In genomic region chr2:145260674-145261073, GRCh38 we compare ENCODE assay signal across 15 cellular contexts.
A peak's percentile ranks its signal among the peaks of the same experiment; 100 is the strongest.
DNase-seq lines count a peak whose midpoint lies in the region; ATAC-seq and TF ChIP-seq lines count a peak whose summit lies in the region.
"Had no signal": no experiment of that assay in that cellular context is flagged by ENCODE, and none has a peak within 500 bp of the region (broad histone marks: within the 10 kb centered on the region; RNA-seq: fewer than 3 reads in every experiment).

No MANE protein-coding gene starts in this region.

- H3K9me3 Mint-ChIP-seq in activated T-cell treated with anti-CD3 and anti-CD28 coated beads, Interleukin-2, amount 50 U/mL, for 72 hours: no peaks in the 10 kb centered on the region
- H3K9me3 Mint-ChIP-seq in activated T-helper 17 cell treated with anti-CD3 and anti-CD28 coated beads, Interleukin-2, amount 50 U/mL, for 72 hours: peaks cover 4% of the 10 kb centered on the region
- H3K9me3 Mint-ChIP-seq in naive thymus-derived CD8-positive, alpha-beta T cell: peaks cover 0 to 3% (median 0%) of the 10 kb centered on the region in 9 donors
- no peaks in the 10 kb centered on the region for H3K9me3 Mint-ChIP-seq in HFFc6

- no peaks in the 10 kb centered on the region for H3K36me3 Mint-ChIP-seq in activated T-cell treated with anti-CD3 and anti-CD28 coated beads, Interleukin-2, amount 50 U/mL, for 72 hours (ENCODE audit: insufficient read depth in 2 of 2)
- no peaks in the 10 kb centered on the region for H3K36me3 Mint-ChIP-seq in activated T-helper 17 cell treated with anti-CD3 and anti-CD28 coated beads, Interleukin-2, amount 50 U/mL, for 72 hours (ENCODE audit: low read depth)
- H3K36me3 Mint-ChIP-seq in naive thymus-derived CD8-positive, alpha-beta T cell: no peaks in the 10 kb centered on the region
- no peaks in the 10 kb centered on the region for H3K36me3 Mint-ChIP-seq in HFFc6 (ENCODE audit: low read depth)
- H3K36me3 Mint-ChIP-seq: CD8-positive, alpha-beta T cell had no signal

- POLR2A ChIA-PET in naive thymus-derived CD8-positive, alpha-beta T cell (lab: Charles Lee): no interaction called here

- peaks cover 15% of the 10 kb centered on the region for H3K4me1 Mint-ChIP-seq in activated T-cell treated with anti-CD3 and anti-CD28 coated beads, Interleukin-2, amount 50 U/mL, for 72 hours (ENCODE audit: low read depth)
- no peaks in the 10 kb centered on the region for H3K4me1 Mint-ChIP-seq in activated T-helper 17 cell treated with anti-CD3 and anti-CD28 coated beads, Interleukin-2, amount 50 U/mL, for 72 hours
- peaks cover 6 to 11% (median 8%) of the 10 kb centered on the region in 4 donors for H3K4me1 Mint-ChIP-seq in naive thymus-derived CD8-positive, alpha-beta T cell
- H3K4me1 Mint-ChIP-seq in HFFc6 (ENCODE audit: low read depth): 0 out of 2 replicates have a peak, but pooled peaks cover 6% of the 10 kb centered on the region

- no peak for TF ChIP-seq CTCF in HFFc6 (IDR thresholded peaks at IDR 0.05)

- H3K27me3 Mint-ChIP-seq in activated T-cell treated with anti-CD3 and anti-CD28 coated beads, Interleukin-2, amount 50 U/mL, for 72 hours (ENCODE audit: low read depth): peaks cover 48% of the 10 kb centered on the region
- peaks cover 4% of the 10 kb centered on the region for H3K27me3 Mint-ChIP-seq in activated T-helper 17 cell treated with anti-CD3 and anti-CD28 coated beads, Interleukin-2, amount 50 U/mL, for 72 hours
- peaks cover 7 to 41% (median 18%) of the 10 kb centered on the region in 5 donors for H3K27me3 Mint-ChIP-seq in naive thymus-derived CD8-positive, alpha-beta T cell
- H3K27me3 Mint-ChIP-seq in HFFc6 (ENCODE audit: insufficient read depth): no peaks in the 10 kb centered on the region

- no peak overlapping the region for H3K4me3 Mint-ChIP-seq in activated T-cell treated with anti-CD3 and anti-CD28 coated beads, Interleukin-2, amount 50 U/mL, for 72 hours
- no peak overlapping the region for H3K4me3 Mint-ChIP-seq in activated T-helper 17 cell treated with anti-CD3 and anti-CD28 coated beads, Interleukin-2, amount 50 U/mL, for 72 hours
- H3K4me3 Mint-ChIP-seq in naive thymus-derived CD8-positive, alpha-beta T cell: no peak overlapping the region
- H3K4me3 Mint-ChIP-seq in HFFc6: no peak overlapping the region
- H3K4me3 Mint-ChIP-seq: B cell; CD4-positive, alpha-beta T cell; CD8-positive, alpha-beta T cell had no signal

- no peak for DNase-seq in activated T-cell treated with anti-CD3 and anti-CD28 coated beads, Interleukin-2, amount 50 U/mL, for 72 hours
- DNase-seq in activated T-cell treated with anti-CD3 and anti-CD28 coated beads for 4 hours (no peak), HFFc6 (no peak)
- no peak for DNase-seq in stimulated activated naive CD8-positive, alpha-beta T cell treated with anti-CD3 and anti-CD28 coated beads, Interleukin-15, Interleukin-2, amounts not matched to agents 100 U/mL and 50 U/mL, for 24 hours
- no peak for DNase-seq in naive thymus-derived CD8-positive, alpha-beta T cell
- DNase-seq: AML-193; Caco-2; Calu3; CD4-positive, alpha-beta T cell; CD8-positive, alpha-beta T cell; DMS79 treated with DMSO at 0.1 percent for 48 hours; GF-D8 had no signal

- H3K27ac Mint-ChIP-seq in activated T-cell treated with anti-CD3 and anti-CD28 coated beads, Interleukin-2, amount 50 U/mL, for 72 hours: no peak overlapping the region
- no peak overlapping the region for H3K27ac Mint-ChIP-seq in activated T-helper 17 cell treated with anti-CD3 and anti-CD28 coated beads, Interleukin-2, amount 50 U/mL, for 72 hours
- no peak overlapping the region for H3K27ac Mint-ChIP-seq in naive thymus-derived CD8-positive, alpha-beta T cell
- H3K27ac Mint-ChIP-seq in HFFc6: no peak overlapping the region
- H3K27ac Mint-ChIP-seq: B cell; CD4-positive, alpha-beta T cell; CD8-positive, alpha-beta T cell had no signal

- peak; percentile 19 to 38 for ATAC-seq in activated T-cell treated with anti-CD3 and anti-CD28 coated beads, Interleukin-2, amount 50 U/mL, for 72 hours (replicated peaks in 1 of 2)
- peak; percentile 19 for ATAC-seq in activated T-helper 17 cell treated with anti-CD3 and anti-CD28 coated beads, Interleukin-2, amount 50 U/mL, for 72 hours (replicated peaks)
- peak; percentile 52 for ATAC-seq in stimulated activated naive CD8-positive, alpha-beta T cell treated with anti-CD3 and anti-CD28 coated beads, Interleukin-15, Interleukin-2, amounts not matched to agents 100 U/mL and 50 U/mL, for 24 hours
- ATAC-seq in naive thymus-derived CD8-positive, alpha-beta T cell: no peak
- ATAC-seq: A549; CD8-positive, alpha-beta T cell had no signal

Comparison
In these comparisons a context has a peak if more than half of its experiments do, and no peak if none do; other contexts are left out.
1. ATAC-seq: peak in activated T-cell treated with anti-CD3 and anti-CD28 coated beads, Interleukin-2, amount 50 U/mL, for 72 hours (2 of 2), activated T-helper 17 cell treated with anti-CD3 and anti-CD28 coated beads, Interleukin-2, amount 50 U/mL, for 72 hours (single experiment) and stimulated activated naive CD8-positive, alpha-beta T cell treated with anti-CD3 and anti-CD28 coated beads, Interleukin-15, Interleukin-2, amounts not matched to agents 100 U/mL and 50 U/mL, for 24 hours (single experiment); none in naive thymus-derived CD8-positive, alpha-beta T cell (0 of 2).